ENCODE assay signal across 1 cellular context in genomic region chr5:120874463-120874862, GRCh38.
A peak's percentile ranks its signal among the peaks of the same experiment; 100 is the strongest.
TF ChIP-seq lines count a peak whose summit lies in the region.

No MANE protein-coding gene starts in this region.

TF ChIP-seq in SK-N-SH treated with all-trans-retinoic acid at 6 μM for 48 hours, 23 proteins besides CTCF, POLR2A, EP300 and RAD21 (continued from another document):
- peak; percentile 78; the same call in 1 of the 2 replicates for TF ChIP-seq TCF4 (CRISPR knock-in tag; IDR thresholded peaks at IDR 0.05; ENCODE audit: borderline replicate concordance)
- TF ChIP-seq SNAI2 (CRISPR knock-in tag; IDR thresholded peaks at IDR 0.05), result no peak
- TF ChIP-seq ARNTL (CRISPR knock-in tag; IDR thresholded peaks at IDR 0.05; ENCODE audit: borderline replicate concordance, low read depth), result no peak
